Comparison of ENCODE assay signal across 15 cellular contexts in the genomic region with DNA sequence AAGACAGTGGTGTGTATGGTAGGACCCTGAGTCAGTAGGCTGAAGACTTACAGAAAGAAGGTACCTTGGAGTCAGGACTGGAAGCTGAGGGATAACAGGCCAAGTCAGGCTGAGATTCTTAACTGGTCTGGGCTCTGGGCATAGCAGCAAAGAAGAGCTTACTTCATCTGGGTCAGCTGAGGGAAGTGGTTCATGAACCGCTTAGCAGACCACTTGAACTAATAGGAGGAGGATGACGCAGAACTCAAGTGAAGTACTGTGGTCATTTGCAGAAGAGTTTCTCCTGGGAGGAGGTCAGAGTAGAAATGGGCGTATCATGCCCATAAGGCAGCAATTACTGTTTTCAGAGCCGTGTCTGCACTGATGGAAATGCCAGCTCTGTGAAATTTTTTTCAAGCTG.
DNase-seq lines count a peak whose midpoint lies in the region; ATAC-seq and TF ChIP-seq lines count a peak whose summit lies in the region.
"Had no signal": no experiment of that assay in that cellular context is flagged by ENCODE, and none has a peak within 500 bp of the region (broad histone marks: within the 10 kb centered on the region; RNA-seq: fewer than 3 reads in every experiment).

No MANE protein-coding gene starts in this region.

- no peaks in the 10 kb centered on the region for H3K27me3 Mint-ChIP-seq in stimulated activated memory B cell treated with anti-CD40 and anti-IgM and Interleukin-4, amounts not matched to agents 10 μg/mL and 1 μg/mL and 100 μg/mL, for 72 hours
- H3K27me3 Mint-ChIP-seq in glutamatergic neuron (ENCODE audit: unreplicated experiment) = no peaks in the 10 kb centered on the region
- H3K27me3 Mint-ChIP-seq: stimulated activated naive CD8-positive, alpha-beta T cell treated with anti-CD3 and anti-CD28 coated beads, Interleukin-15, amount 100 ng/mL, for 72 hours had no signal

- DNase-seq in NCI-H1417 (lab: John Stamatoyannopoulos, UW) = peak in 2 of 3 experiments; percentile 42 to 73
- DNase-seq in NCI-H1417 treated with DMSO at 0.1 percent for 48 hours (lab: John Stamatoyannopoulos, UW) = no peak
- peak; percentile 71 for DNase-seq in NCI-H69 (lab: John Stamatoyannopoulos, UW)
- DNase-seq in heart right ventricle = peak in 1 of 2 donors; percentile 25
- DNase-seq in glutamatergic neuron = no peak
- DNase-seq in mucosa of descending colon = no peak
- DNase-seq: activated CD4-positive, alpha-beta T cell treated with anti-CD3 and anti-CD28 coated beads for 1 hour; caudate nucleus; stimulated activated CD4-positive, alpha-beta T cell treated with anti-CD3 and anti-CD28 coated beads, Interleukin-4, amount 100 ng/mL, for 1 hour; stimulated activated naive CD8-positive, alpha-beta T cell treated with anti-CD3 and anti-CD28 coated beads, Interleukin-15, amount 100 ng/mL, for 72 hours had no signal

- intact Hi-C loops in heart right ventricle (cut with DNase I) (no loop called here), mucosa of descending colon (cut with DNase I, micrococcal nuclease) (no loop called here)

- peak overlapping the region in 5 of 10 donors; percentile 9 to 69 (median 19) for H3K27ac ChIP-seq in heart right ventricle
- H3K27ac ChIP-seq: epithelial cell of prostate had no signal

- ATAC-seq in heart right ventricle (peak; percentile 29 to 96 (median 80)), mucosa of descending colon (no peak), GM18907 (IDR thresholded peaks at IDR 0.05; ENCODE audit: unreplicated experiment) (no peak)
- no peak for ATAC-seq in stimulated activated memory B cell treated with anti-CD40 and anti-IgM and Interleukin-4, amounts not matched to agents 10 μg/mL and 1 μg/mL and 100 μg/mL, for 72 hours
- ATAC-seq: HCT116; SK-N-SH treated with all-trans-retinoic acid at 6 μM for 48 hours; stimulated activated naive CD8-positive, alpha-beta T cell treated with anti-CD3 and anti-CD28 coated beads, Interleukin-15, amount 100 ng/mL, for 72 hours had no signal

- H3K36me3 ChIP-seq in heart right ventricle (no peaks in the 10 kb centered on the region), mucosa of descending colon (ENCODE audit: low read depth) (no peaks in the 10 kb centered on the region)

- WGBS in heart right ventricle, 2 donors = 38 to 65% methylated on average over 4 of the region's 4 CpGs

- H3K4me1 ChIP-seq in heart right ventricle (peaks cover 2 to 36% (median 25%) of the 10 kb centered on the region in 9 donors), mucosa of descending colon (ENCODE audit: low read depth) (no peaks in the 10 kb centered on the region)

- peaks cover 49% of the 10 kb centered on the region for H3K36me3 Mint-ChIP-seq in stimulated activated memory B cell treated with anti-CD40 and anti-IgM and Interleukin-4, amounts not matched to agents 10 μg/mL and 1 μg/mL and 100 μg/mL, for 72 hours
- H3K36me3 Mint-ChIP-seq in glutamatergic neuron (ENCODE audit: unreplicated experiment) = no peaks in the 10 kb centered on the region

- peaks cover 28% of the 10 kb centered on the region for H3K4me1 Mint-ChIP-seq in stimulated activated memory B cell treated with anti-CD40 and anti-IgM and Interleukin-4, amounts not matched to agents 10 μg/mL and 1 μg/mL and 100 μg/mL, for 72 hours
- H3K4me1 Mint-ChIP-seq in glutamatergic neuron (ENCODE audit: low read depth, unreplicated experiment) = peaks cover 16% of the 10 kb centered on the region
- H3K4me1 Mint-ChIP-seq: stimulated activated naive CD8-positive, alpha-beta T cell treated with anti-CD3 and anti-CD28 coated beads, Interleukin-15, amount 100 ng/mL, for 72 hours had no signal

- H3K9me3 Mint-ChIP-seq in stimulated activated memory B cell treated with anti-CD40 and anti-IgM and Interleukin-4, amounts not matched to agents 10 μg/mL and 1 μg/mL and 100 μg/mL, for 72 hours = no peaks in the 10 kb centered on the region
- H3K9me3 Mint-ChIP-seq in glutamatergic neuron (ENCODE audit: unreplicated experiment) = peaks cover 4% of the 10 kb centered on the region
- H3K9me3 Mint-ChIP-seq: stimulated activated naive CD8-positive, alpha-beta T cell treated with anti-CD3 and anti-CD28 coated beads, Interleukin-15, amount 100 ng/mL, for 72 hours had no signal

- H3K4me3 ChIP-seq in heart right ventricle (no peak overlapping the region), mucosa of descending colon (no peak overlapping the region)

- H3K27me3 ChIP-seq in heart right ventricle = no peaks in the 10 kb centered on the region

- no peak overlapping the region for H3K4me3 Mint-ChIP-seq in stimulated activated memory B cell treated with anti-CD40 and anti-IgM and Interleukin-4, amounts not matched to agents 10 μg/mL and 1 μg/mL and 100 μg/mL, for 72 hours
- no peak overlapping the region for H3K4me3 Mint-ChIP-seq in glutamatergic neuron (ENCODE audit: unreplicated experiment)
- H3K4me3 Mint-ChIP-seq: stimulated activated naive CD8-positive, alpha-beta T cell treated with anti-CD3 and anti-CD28 coated beads, Interleukin-15, amount 100 ng/mL, for 72 hours had no signal

- peak overlapping the region; percentile 13 for H3K27ac Mint-ChIP-seq in stimulated activated memory B cell treated with anti-CD40 and anti-IgM and Interleukin-4, amounts not matched to agents 10 μg/mL and 1 μg/mL and 100 μg/mL, for 72 hours
- no peak overlapping the region for H3K27ac Mint-ChIP-seq in glutamatergic neuron (ENCODE audit: unreplicated experiment)

- TF ChIP-seq CTCF in heart right ventricle (IDR thresholded peaks at IDR 0.05) (no peak), glutamatergic neuron (IDR thresholded peaks at IDR 0.05; ENCODE audit: partially characterized antibody, unreplicated experiment) (no peak), mucosa of descending colon (IDR thresholded peaks at IDR 0.05) (no peak)

- H3K9me3 ChIP-seq in heart right ventricle (no peaks in the 10 kb centered on the region), mucosa of descending colon (no peaks in the 10 kb centered on the region)

Comparison
In these comparisons a context has a peak if more than half of its experiments do, and no peak if none do; other contexts are left out.
1. DNase-seq: peak in NCI-H1417 (2 of 3) and NCI-H69 (single experiment); none in NCI-H1417 treated with DMSO at 0.1 percent for 48 hours (single experiment), glutamatergic neuron (single experiment) and mucosa of descending colon (0 of 3).
2. ATAC-seq: peak in heart right ventricle (8 of 8); none in stimulated activated memory B cell treated with anti-CD40 and anti-IgM and Interleukin-4, amounts not matched to agents 10 μg/mL and 1 μg/mL and 100 μg/mL, for 72 hours (single experiment), mucosa of descending colon (single experiment) and GM18907 (single experiment).